ENCODE assay signal across 18 cellular contexts in the genomic region with DNA sequence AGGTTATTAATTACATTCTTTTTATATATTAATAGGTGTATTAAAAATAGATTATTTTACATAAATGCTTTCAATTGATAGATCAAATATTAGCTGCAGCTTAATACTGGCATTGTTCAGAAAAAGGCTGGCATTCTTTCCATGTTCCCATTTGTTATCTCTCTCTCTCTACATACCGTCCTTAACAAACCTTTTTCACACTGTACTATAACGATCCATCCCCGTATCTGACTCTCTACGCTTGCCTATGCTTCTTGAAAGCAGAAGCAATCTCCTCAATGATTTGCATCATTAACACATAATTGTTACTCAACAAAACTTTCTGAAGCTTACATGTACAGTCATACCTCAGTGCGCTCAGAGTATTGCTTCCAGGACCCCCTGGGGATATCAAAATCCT.
"Had no signal": no experiment of that assay in that cellular context is flagged by ENCODE, and none has a peak within 500 bp of the region (broad histone marks: within the 10 kb centered on the region; RNA-seq: fewer than 3 reads in every experiment).

No MANE protein-coding gene starts in this region.

- H3K27ac ChIP-seq: heart right ventricle, left lung, sigmoid colon, skin epidermis, stomach, thoracic aorta, transverse colon had no signal

- H3K9me3 Mint-ChIP-seq: nephron progenitor cell had no signal

- H3K4me3 Mint-ChIP-seq: naive B cell, nephron progenitor cell had no signal

- H3K27ac Mint-ChIP-seq: naive B cell, nephron progenitor cell had no signal

- H3K9me3 ChIP-seq: heart right ventricle, left lung, sigmoid colon, stomach, thoracic aorta, transverse colon had no signal

- H3K4me1 Mint-ChIP-seq: naive B cell had no signal

- DNase-seq: effector memory CD4-positive, alpha-beta T cell; heart right ventricle; hypothalamus; islet precursor cell; left lung; mesendoderm; naive B cell; nephron progenitor cell; posterior cingulate gyrus; sigmoid colon; stimulated activated CD4-positive, alpha-beta T cell treated with anti-CD3 and anti-CD28 coated beads, Interleukin-2, amount 100 ng/mL, for 24 hours; stimulated activated naive CD4-positive, alpha-beta T cell; stomach; substantia nigra; transverse colon had no signal

- H3K27me3 ChIP-seq: heart right ventricle, left lung, sigmoid colon, stomach, transverse colon had no signal

- H3K27me3 Mint-ChIP-seq: naive B cell had no signal

- ATAC-seq: esophagus mucosa, left lung had no signal

- H3K36me3 Mint-ChIP-seq: naive B cell had no signal
